15 cellular contexts compared by ENCODE assay signal in genomic region chr6:129248976-129249375, GRCh38.
"Had no signal": no experiment of that assay in that cellular context is flagged by ENCODE, and none has a peak within 500 bp of the region (broad histone marks: within the 10 kb centered on the region; RNA-seq: fewer than 3 reads in every experiment).

No MANE protein-coding gene starts in this region.

- H3K9me3 Mint-ChIP-seq: activated naive CD4-positive, alpha-beta T cell treated with anti-CD3 and anti-CD28 coated beads, Interleukin-2, amount 50 U/mL, for 24 hours; dendritic cell treated with granulocyte-macrophage colony-stimulating factor and Interleukin-4, amounts not matched to agents 40 ng/mL and 50 ng/mL, for 4 days; naive thymus-derived CD8-positive, alpha-beta T cell had no signal

- ATAC-seq: left lung; naive thymus-derived CD8-positive, alpha-beta T cell; stimulated activated naive CD8-positive, alpha-beta T cell treated with anti-CD3 and anti-CD28 coated beads, Interleukin-15, Interleukin-2, amounts not matched to agents 100 U/mL and 50 U/mL, for 24 hours had no signal

- H3K27me3 ChIP-seq: ascending aorta, breast epithelium, hepatocyte, left lung, tibial nerve had no signal

- H3K27ac ChIP-seq: ascending aorta, breast epithelium, hepatocyte, left lung had no signal

- H3K36me3 Mint-ChIP-seq: activated naive CD4-positive, alpha-beta T cell treated with anti-CD3 and anti-CD28 coated beads, Interleukin-2, amount 50 U/mL, for 24 hours; naive thymus-derived CD8-positive, alpha-beta T cell had no signal

- DNase-seq: activated CD4-positive, alpha-beta T cell treated with anti-CD3 and anti-CD28 coated beads, Interleukin-2, amount 50 U/mL, for 4 hours; activated gamma-delta T cell; effector memory CD4-positive, alpha-beta T cell; islet precursor cell; left lung; mesenchymal stem cell; naive thymus-derived CD8-positive, alpha-beta T cell; stimulated activated naive CD8-positive, alpha-beta T cell treated with anti-CD3 and anti-CD28 coated beads, Interleukin-15, Interleukin-2, amounts not matched to agents 100 U/mL and 50 U/mL, for 24 hours; SW 1271 had no signal

- H3K9me3 ChIP-seq: ascending aorta, breast epithelium, left lung, tibial nerve had no signal

- H3K4me3 Mint-ChIP-seq: activated naive CD4-positive, alpha-beta T cell treated with anti-CD3 and anti-CD28 coated beads, Interleukin-2, amount 50 U/mL, for 24 hours; dendritic cell treated with granulocyte-macrophage colony-stimulating factor and Interleukin-4, amounts not matched to agents 40 ng/mL and 50 ng/mL, for 4 days; naive thymus-derived CD8-positive, alpha-beta T cell had no signal

- H3K4me1 Mint-ChIP-seq: naive thymus-derived CD8-positive, alpha-beta T cell had no signal

- H3K36me3 ChIP-seq: ascending aorta, breast epithelium, left lung, tibial nerve had no signal

- H3K27ac Mint-ChIP-seq: activated naive CD4-positive, alpha-beta T cell treated with anti-CD3 and anti-CD28 coated beads, Interleukin-2, amount 50 U/mL, for 24 hours; dendritic cell treated with granulocyte-macrophage colony-stimulating factor and Interleukin-4, amounts not matched to agents 40 ng/mL and 50 ng/mL, for 4 days; naive thymus-derived CD8-positive, alpha-beta T cell had no signal

- H3K4me3 ChIP-seq: ascending aorta, breast epithelium, hepatocyte, left lung, tibial nerve had no signal

- H3K4me1 ChIP-seq: ascending aorta, breast epithelium, left lung had no signal
